ENCODE assay signal across 27 cellular contexts in the genomic region with DNA sequence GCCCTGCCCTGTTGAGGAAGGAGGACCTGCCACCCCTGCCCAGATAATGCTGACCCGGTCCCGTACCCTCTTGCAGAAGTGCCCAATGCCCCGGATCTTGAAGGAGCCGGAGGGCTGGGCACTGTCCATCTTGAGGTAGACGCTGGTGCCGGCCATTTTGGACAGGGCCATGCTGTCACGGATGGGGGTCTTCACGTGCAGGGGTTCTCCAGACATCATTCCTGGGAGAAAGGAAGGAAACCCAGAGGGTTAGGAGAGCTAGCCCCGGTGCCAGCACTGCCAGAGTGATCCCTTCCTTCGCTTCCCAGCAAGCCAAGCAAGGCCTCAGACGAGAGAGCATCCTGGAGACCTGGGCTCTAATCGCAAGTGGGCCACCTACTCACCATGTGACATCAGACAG. TPM values are rescaled to one million over a fixed set of nuclear protein-coding genes. Genes with fewer than 3 reads are reported as not detected.
DNase-seq lines count a peak whose midpoint lies in the region; ATAC-seq, FAIRE-seq and TF ChIP-seq lines count a peak whose summit lies in the region.
"Had no signal": no experiment of that assay in that cellular context is flagged by ENCODE, and none has a peak within 500 bp of the region (broad histone marks: within the 10 kb centered on the region; RNA-seq: fewer than 3 reads in every experiment).

No MANE protein-coding gene starts in this region.

- H3K4me1 Mint-ChIP-seq in activated CD8-positive, alpha-beta memory T cell treated with anti-CD3 and anti-CD28 coated beads, Interleukin-2, amount 10 ng/mL, durations not matched to agents 7 days and 5 days = no peaks in the 10 kb centered on the region
- H3K4me1 Mint-ChIP-seq: CD4-positive, alpha-beta memory T cell; CD8-positive, alpha-beta memory T cell had no signal

- CTCF ChIA-PET in IMR-90 (lab: Yijun Ruan, JAX) (no interaction called here), Panc1 (lab: Charles Lee) (no interaction called here)
- CTCF ChIA-PET in activated CD8-positive, alpha-beta memory T cell treated with anti-CD3 and anti-CD28 coated beads, Interleukin-2, amount 10 ng/mL, durations not matched to agents 7 days and 5 days (lab: Charles Lee) = no interaction called here

- H3K4me3 ChIP-seq in IMR-90 (ENCODE audit: insufficient read depth, low read depth, low read length) = no peak overlapping the region
- no peak overlapping the region for H3K4me3 ChIP-seq in Panc1 (ENCODE audit: low read depth in 2 of 2, low read length in 2 of 2)
- H3K4me3 ChIP-seq in right lobe of liver = no peak overlapping the region
- no peak overlapping the region for H3K4me3 ChIP-seq in osteoblast (ENCODE audit: insufficient read depth, low read length)
- H3K4me3 ChIP-seq: BLaER1 had no signal

- no peak for DNase-seq in IMR-90
- DNase-seq in Panc1 (ENCODE audit: low read depth, low spot score) = no peak
- DNase-seq in right lobe of liver = peak in 2 of 3 donors; percentile 70 to 72
- DNase-seq in osteoblast (ENCODE audit: insufficient read length, low spot score, missing footprints) = peak; percentile 57
- DNase-seq in D341Med (ENCODE audit: low spot score) = no peak
- DNase-seq in activated CD8-positive, alpha-beta memory T cell treated with anti-CD3 and anti-CD28 coated beads, Interleukin-2, amount 10 ng/mL, durations not matched to agents 7 days and 5 days = no peak
- no peak for DNase-seq in H54 (ENCODE audit: insufficient read length, low spot score)
- DNase-seq: 8988T; ACHN; BE2C; C1 segment of cervical spinal cord; CD4-positive, alpha-beta memory T cell; CD4-positive, CD25-positive, alpha-beta regulatory T cell; CD8-positive, alpha-beta memory T cell; COR-L47; DMS79 treated with DMSO at 0.1 percent for 48 hours; GF-D8 had no signal

- no peak overlapping the region for H3K23ac ChIP-seq in IMR-90 (ENCODE audit: low read depth, low read length)

- no peaks in the 10 kb centered on the region for H3K79me2 ChIP-seq in osteoblast (ENCODE audit: insufficient read depth, low read length)

- FAIRE-seq in H54 (lab: Jason Lieb, UNC) = no peak
- FAIRE-seq: A204.1, D721Med, G401.6, GM12891, GM19239 had no signal

- dilution Hi-C loops in IMR-90 (cut with HindIII; ENCODE audit: low sequenced_read_pairs, unreplicated experiment) = no loop called here

- no peak overlapping the region for H2BK20ac ChIP-seq in IMR-90 (ENCODE audit: low read depth, low read length)

- H3K79me1 ChIP-seq in IMR-90 (ENCODE audit: low read depth in 1 of 2, low read length in 2 of 2) = no peaks in the 10 kb centered on the region

- no peak overlapping the region for H3K18ac ChIP-seq in IMR-90 (ENCODE audit: low read depth, low read length)

- TF ChIP-seq CTCF in IMR-90 (conservative IDR thresholded peaks at IDR 0.05; ENCODE audit: low read depth, low read length) = no peak
- TF ChIP-seq CTCF in Panc1 (IDR thresholded peaks at IDR 0.05) = no peak
- TF ChIP-seq CTCF in right lobe of liver (IDR thresholded peaks at IDR 0.05) = no peak
- no peak for TF ChIP-seq CTCF in osteoblast (IDR thresholded peaks at IDR 0.05; ENCODE audit: extremely low read depth, low read depth, low read length)

- no peaks in the 10 kb centered on the region for H3K9me1 ChIP-seq in IMR-90 (ENCODE audit: insufficient read depth, low read length)

- H2AK5ac ChIP-seq in IMR-90 (ENCODE audit: low read depth, low read length) = no peak overlapping the region

- POLR2A ChIA-PET in IMR-90 (lab: Charles Lee; ENCODE audit: unreplicated experiment) (no interaction called here), Panc1 (lab: Charles Lee) (no interaction called here)

- H2AK9ac ChIP-seq in IMR-90 (replicated peaks; ENCODE audit: low read depth, low read length, poor library complexity) = peak overlapping the region; percentile 5

- H3K56ac ChIP-seq in IMR-90 (ENCODE audit: extremely low read depth, insufficient read depth, low read length) = no peak overlapping the region

- 83% methylated on average over 8 of the region's 12 CpGs; no CpG with 5 or more reads in 1 of the 2 experiments for WGBS in IMR-90 (ENCODE audit: extremely low coverage in 2 of 2, insufficient read length in 1 of 2), 2 experiments
- 90% methylated on average over 4 of the region's 12 CpGs for WGBS in right lobe of liver (ENCODE audit: insufficient coverage, low coverage, low lambda C conversion rate, missing lambda C conversion rate)

- peak overlapping the region; percentile 39 for H2AFZ ChIP-seq in IMR-90 (replicated peaks; ENCODE audit: low read length, poor library complexity)
- no peak overlapping the region for H2AFZ ChIP-seq in osteoblast (ENCODE audit: low read length)

- H3K4me2 ChIP-seq in IMR-90 (ENCODE audit: low read depth, low read length) (no peak overlapping the region), osteoblast (ENCODE audit: insufficient read depth, low read length) (no peak overlapping the region)
- H3K4me2 ChIP-seq: BLaER1 had no signal

- TF ChIP-seq POLR2A in IMR-90 (IDR thresholded peaks at IDR 0.05; ENCODE audit: low read depth, low read length) (no peak), right lobe of liver (IDR thresholded peaks at IDR 0.05) (peak; percentile 13), H54 (IDR thresholded peaks at IDR 0.05; ENCODE audit: low read depth, low read length) (no peak)

- no peak overlapping the region for H4K8ac ChIP-seq in IMR-90 (ENCODE audit: low read depth in 2 of 2, low read length in 2 of 2)

- H3K9me3 Mint-ChIP-seq in activated CD8-positive, alpha-beta memory T cell treated with anti-CD3 and anti-CD28 coated beads, Interleukin-2, amount 10 ng/mL, durations not matched to agents 7 days and 5 days (ENCODE audit: low read depth) = no peaks in the 10 kb centered on the region
- H3K9me3 Mint-ChIP-seq: CD4-positive, CD25-positive, alpha-beta regulatory T cell; CD8-positive, alpha-beta memory T cell had no signal

- H3K36me3 ChIP-seq in IMR-90 (ENCODE audit: control insufficient read depth, insufficient read depth, low read length) = no peaks in the 10 kb centered on the region
- no peaks in the 10 kb centered on the region for H3K36me3 ChIP-seq in Panc1 (ENCODE audit: control insufficient read depth, insufficient read depth, low read length)
- H3K36me3 ChIP-seq in right lobe of liver = peaks cover 0 to 72% (median 29%) of the 10 kb centered on the region in 4 donors
- no peaks in the 10 kb centered on the region for H3K36me3 ChIP-seq in osteoblast (ENCODE audit: insufficient read depth, low read length)
- H3K36me3 ChIP-seq: BE2C, BLaER1 had no signal

- in situ Hi-C loops in IMR-90 (cut with MboI; ENCODE audit: low sequenced_read_pairs) (no loop called here), Panc1 (cut with HindIII; ENCODE audit: low pct_unique_long_range_greater_than_20kb, low sequenced_read_pairs) (no loop called here)

- no peaks in the 10 kb centered on the region; the same call in 1 of the 2 replicates for H3K9me3 ChIP-seq in IMR-90 (ENCODE audit: control insufficient read depth, insufficient read depth, low read length)
- no peaks in the 10 kb centered on the region for H3K9me3 ChIP-seq in Panc1 (ENCODE audit: control insufficient read depth, insufficient read depth, low read depth, low read length)
- H3K9me3 ChIP-seq in right lobe of liver = no peaks in the 10 kb centered on the region
- H3K9me3 ChIP-seq in osteoblast (ENCODE audit: low read depth, low read length) = no peaks in the 10 kb centered on the region
- H3K9me3 ChIP-seq: BE2C, BLaER1 had no signal

- no peak overlapping the region for H2BK5ac ChIP-seq in IMR-90 (ENCODE audit: low read depth, low read length, poor library complexity, severe bottlenecking)

- no peak overlapping the region for H2BK15ac ChIP-seq in IMR-90 (ENCODE audit: low read depth, low read length)

- H3K27ac ChIP-seq in IMR-90 (ENCODE audit: insufficient read depth, low read length) (no peak overlapping the region), Panc1 (ENCODE audit: low read length) (no peak overlapping the region), right lobe of liver (no peak overlapping the region), osteoblast (ENCODE audit: low read depth, low read length) (no peak overlapping the region)
- H3K27ac ChIP-seq: BLaER1 had no signal

- H3K27ac Mint-ChIP-seq in activated CD8-positive, alpha-beta memory T cell treated with anti-CD3 and anti-CD28 coated beads, Interleukin-2, amount 10 ng/mL, durations not matched to agents 7 days and 5 days = no peak overlapping the region
- H3K27ac Mint-ChIP-seq: CD14-positive monocyte; CD4-positive, alpha-beta memory T cell; CD4-positive, CD25-positive, alpha-beta regulatory T cell; CD8-positive, alpha-beta memory T cell had no signal

- intact Hi-C loops in IMR-90 (cut with micrococcal nuclease) (no loop called here), Panc1 (cut with micrococcal nuclease; ENCODE audit: unreplicated experiment) (no loop called here), right lobe of liver (cut with DNase I) (no loop called here)

- no peak overlapping the region for H4K5ac ChIP-seq in IMR-90 (ENCODE audit: low read depth, low read length)

- H3K4ac ChIP-seq in IMR-90 (ENCODE audit: low read depth, low read length) = no peak overlapping the region

- peaks cover 7% of the 10 kb centered on the region for H3K27me3 Mint-ChIP-seq in activated CD8-positive, alpha-beta memory T cell treated with anti-CD3 and anti-CD28 coated beads, Interleukin-2, amount 10 ng/mL, durations not matched to agents 7 days and 5 days

- no peak for TF ChIP-seq RAD21 in IMR-90 (IDR thresholded peaks at IDR 0.05; ENCODE audit: low read length)

- no peaks in the 10 kb centered on the region for H3K36me3 Mint-ChIP-seq in activated CD8-positive, alpha-beta memory T cell treated with anti-CD3 and anti-CD28 coated beads, Interleukin-2, amount 10 ng/mL, durations not matched to agents 7 days and 5 days
- H3K36me3 Mint-ChIP-seq: CD14-positive monocyte; CD4-positive, alpha-beta memory T cell; CD4-positive, CD25-positive, alpha-beta regulatory T cell had no signal

- H4K20me1 ChIP-seq in IMR-90 (ENCODE audit: insufficient read depth, low read length) (no peaks in the 10 kb centered on the region), osteoblast (ENCODE audit: insufficient read depth, low read length) (no peaks in the 10 kb centered on the region)
- H4K20me1 ChIP-seq: BLaER1 had no signal

- no peak overlapping the region for H3K4me3 Mint-ChIP-seq in activated CD8-positive, alpha-beta memory T cell treated with anti-CD3 and anti-CD28 coated beads, Interleukin-2, amount 10 ng/mL, durations not matched to agents 7 days and 5 days
- H3K4me3 Mint-ChIP-seq: CD14-positive monocyte; CD4-positive, alpha-beta memory T cell; CD4-positive, CD25-positive, alpha-beta regulatory T cell; CD8-positive, alpha-beta memory T cell had no signal

- peaks cover 4% of the 10 kb centered on the region; the same call in 1 of the 2 replicates for H3K27me3 ChIP-seq in IMR-90 (ENCODE audit: control insufficient read depth, insufficient read depth, low read length)
- no peaks in the 10 kb centered on the region for H3K27me3 ChIP-seq in Panc1 (ENCODE audit: control insufficient read depth, insufficient read depth, low read length)
- H3K27me3 ChIP-seq in right lobe of liver = no peaks in the 10 kb centered on the region
- H3K27me3 ChIP-seq in osteoblast (ENCODE audit: insufficient read depth, low read length) = no peaks in the 10 kb centered on the region
- H3K27me3 ChIP-seq: BLaER1 had no signal

- H2BK120ac ChIP-seq in IMR-90 (ENCODE audit: low read depth, low read length) = no peak overlapping the region

- no peaks in the 10 kb centered on the region for H3K4me1 ChIP-seq in IMR-90 (ENCODE audit: control insufficient read depth, insufficient read depth, low read length)
- H3K4me1 ChIP-seq in Panc1 (ENCODE audit: control insufficient read depth, insufficient read depth, low read length) = no peaks in the 10 kb centered on the region
- H3K4me1 ChIP-seq in right lobe of liver = peaks cover 0 to 3% (median 0%) of the 10 kb centered on the region in 4 donors
- no peaks in the 10 kb centered on the region for H3K4me1 ChIP-seq in osteoblast (ENCODE audit: insufficient read depth, low read length)
- H3K4me1 ChIP-seq: BE2C had no signal

- no peak overlapping the region for H3K9ac ChIP-seq in IMR-90 (ENCODE audit: low read depth, low read length)
- H3K9ac ChIP-seq: BLaER1 had no signal

- ATAC-seq in IMR-90 (ENCODE audit: low read depth) = no peak
- ATAC-seq in Panc1 = peak; percentile 27; the same call in 1 of the 2 replicates
- peak in 3 of 4 donors; percentile 0 to 1 (median 0) for ATAC-seq in right lobe of liver
- ATAC-seq in HG02763 (IDR thresholded peaks at IDR 0.05; ENCODE audit: unreplicated experiment) = no peak
- no peak for ATAC-seq in activated CD8-positive, alpha-beta memory T cell treated with anti-CD3 and anti-CD28 coated beads, Interleukin-2, amount 10 ng/mL, durations not matched to agents 7 days and 5 days

- H4K91ac ChIP-seq in IMR-90 (ENCODE audit: insufficient read depth, low read depth, low read length) = no peak overlapping the region

- H3K14ac ChIP-seq in IMR-90 (replicated peaks; ENCODE audit: low read depth, low read length) = no peak overlapping the region

- BruUV-seq in IMR-90 (replicated peaks; lab: Mats Ljungman, UMichigan) = no TSS peak
- BruUV-seq in Panc1 (replicated peaks; lab: Mats Ljungman, UMichigan) = no TSS peak

RNA-seq across cellular contexts. Expression of a gene that starts 4.2 kb away (rescaled TPM):
- total RNA-seq in IMR-90 (2012; rRNA removed) (not detected in 2 replicates), Panc1 (2021; ENCODE audit: unreplicated experiment) (0.15 TPM), right lobe of liver (100 to 1,000 TPM; 208 to 722 (median 309) TPM), osteoblast (under 0.01 TPM in 1 of 2 replicates, not detected in the other)
- not detected in 2 replicates for polyA plus RNA-seq in IMR-90 (2012; rRNA removed)
- polyA plus RNA-seq in IMR-90 (2012; cell fraction: cytosol; rRNA removed) = not detected in 2 replicates
- polyA plus RNA-seq in IMR-90 (2012; cell fraction: nucleus; rRNA removed; ENCODE audit: low replicate concordance) = not detected in 2 replicates
- not detected for polyA plus RNA-seq in Panc1 (2012; ENCODE audit: insufficient read length)
- total RNA-seq in activated CD8-positive, alpha-beta memory T cell treated with anti-CD3 and anti-CD28 coated beads, Interleukin-2, amount 10 ng/mL, durations not matched to agents 7 days and 5 days = not detected
- total RNA-seq: A673; CD4-positive, CD25-positive, alpha-beta regulatory T cell had no signal
- polyA plus RNA-seq: AG04450; CD4-positive, alpha-beta memory T cell; CD4-positive, CD25-positive, alpha-beta regulatory T cell; CD8-positive, alpha-beta memory T cell had no signal

RNA-seq across cellular contexts. Expression of a gene that starts 22.7 kb away (rescaled TPM):
- total RNA-seq in IMR-90 (2012; rRNA removed) (5.6 and 6.3 TPM in 2 replicates), Panc1 (2021; ENCODE audit: unreplicated experiment) (5.8 TPM), right lobe of liver (10 to 100 TPM; 25.5 to 85.7 (median 32.3) TPM), osteoblast (6.5 TPM in 2 replicates)
- polyA plus RNA-seq in IMR-90 (2012; rRNA removed) = 10.9 and 13.4 TPM in 2 replicates
- 13.3 and 17.0 TPM in 2 replicates for polyA plus RNA-seq in IMR-90 (2012; cell fraction: cytosol; rRNA removed)
- 6.4 and 14.7 TPM in 2 replicates for polyA plus RNA-seq in IMR-90 (2012; cell fraction: nucleus; rRNA removed; ENCODE audit: low replicate concordance)
- polyA plus RNA-seq in Panc1 (2012; ENCODE audit: insufficient read length) = 17.2 TPM
- under 1 TPM; 0.32 to 0.45 TPM for total RNA-seq in activated CD8-positive, alpha-beta memory T cell treated with anti-CD3 and anti-CD28 coated beads, Interleukin-2, amount 10 ng/mL, durations not matched to agents 7 days and 5 days
- total RNA-seq: CD4-positive, CD25-positive, alpha-beta regulatory T cell had no signal
- polyA plus RNA-seq: CD4-positive, alpha-beta memory T cell; CD8-positive, alpha-beta memory T cell had no signal

RNA-seq across cellular contexts. Expression of a gene that starts 41.1 kb away (rescaled TPM):
- total RNA-seq in IMR-90 (2012; rRNA removed) (7.3 and 8.1 TPM in 2 replicates), Panc1 (2021; ENCODE audit: unreplicated experiment) (69.7 TPM), right lobe of liver (10 to 100 TPM; 18.4 to 34.1 (median 28.8) TPM), osteoblast (64.8 and 69.1 TPM in 2 replicates)
- polyA plus RNA-seq in IMR-90 (2012; rRNA removed) = 37.1 and 44.5 TPM in 2 replicates
- polyA plus RNA-seq in IMR-90 (2012; cell fraction: cytosol; rRNA removed) = 29.3 and 37.5 TPM in 2 replicates
- polyA plus RNA-seq in IMR-90 (2012; cell fraction: nucleus; rRNA removed; ENCODE audit: low replicate concordance) = 12.4 and 18.7 TPM in 2 replicates
- 51.4 TPM for polyA plus RNA-seq in Panc1 (2012; ENCODE audit: insufficient read length)
- total RNA-seq in activated CD8-positive, alpha-beta memory T cell treated with anti-CD3 and anti-CD28 coated beads, Interleukin-2, amount 10 ng/mL, durations not matched to agents 7 days and 5 days = 10 to 100 TPM; 11.2 to 12.5 TPM

Comparison
In these comparisons a context has a peak if more than half of its experiments do, and no peak if none do; other contexts are left out.
1. ATAC-seq: peak in Panc1 (single experiment) and right lobe of liver (3 of 4); none in IMR-90 (single experiment), HG02763 (single experiment) and activated CD8-positive, alpha-beta memory T cell treated with anti-CD3 and anti-CD28 coated beads, Interleukin-2, amount 10 ng/mL, durations not matched to agents 7 days and 5 days (single experiment).
2. DNase-seq: peak in right lobe of liver (2 of 3) and osteoblast (single experiment); none in IMR-90 (single experiment), Panc1 (single experiment), D341Med (single experiment), activated CD8-positive, alpha-beta memory T cell treated with anti-CD3 and anti-CD28 coated beads, Interleukin-2, amount 10 ng/mL, durations not matched to agents 7 days and 5 days (single experiment) and H54 (single experiment).
3. RNA of a gene that starts 4.2 kb away (total RNA-seq): 208 to 722 TPM in right lobe of liver; 0.15 TPM in Panc1 (single experiment), not detected in IMR-90, under 0.01 TPM in osteoblast and not detected in activated CD8-positive, alpha-beta memory T cell treated with anti-CD3 and anti-CD28 coated beads, Interleukin-2, amount 10 ng/mL, durations not matched to agents 7 days and 5 days; every median in the first group is over 100 times any median in the second.